Comparison of ENCODE assay signal across 13 cellular contexts in genomic region chrX:42615161-42615563, GRCh38.
DNase-seq lines count a peak whose midpoint lies in the region; ATAC-seq and TF ChIP-seq lines count a peak whose summit lies in the region.
"Had no signal": no experiment of that assay in that cellular context is flagged by ENCODE, and none has a peak within 500 bp of the region (broad histone marks: within the 10 kb centered on the region; RNA-seq: fewer than 3 reads in every experiment).

No MANE protein-coding gene starts in this region.

- H3K4me1 ChIP-seq in HUES48 (ENCODE audit: control insufficient read depth, insufficient read depth, low read length) (peaks cover 7% of the 10 kb centered on the region), ovary (ENCODE audit: insufficient read depth) (no peaks in the 10 kb centered on the region)
- H3K4me1 ChIP-seq: SJSA1 had no signal

- H3K4me3 ChIP-seq in HUES48 (ENCODE audit: low read depth, low read length) (no peak overlapping the region), ovary (no peak overlapping the region)
- H3K4me3 ChIP-seq: SJSA1 had no signal

- H3K27me3 Mint-ChIP-seq in activated T-cell treated with anti-CD3 and anti-CD28 coated beads, Interleukin-2, amount 50 U/mL, for 4 hours (ENCODE audit: low read depth): no peaks in the 10 kb centered on the region
- H3K27me3 Mint-ChIP-seq in activated CD8-positive, alpha-beta T cell treated with anti-CD3 and anti-CD28 coated beads for 36 hours: no peaks in the 10 kb centered on the region
- H3K27me3 Mint-ChIP-seq in progenitor cell of endocrine pancreas: no peaks in the 10 kb centered on the region
- H3K27me3 Mint-ChIP-seq: CD8-positive, alpha-beta memory T cell had no signal

- no peak for TF ChIP-seq EP300 in ovary (IDR thresholded peaks at IDR 0.05)

- intact Hi-C loops in activated CD8-positive, alpha-beta T cell treated with anti-CD3 and anti-CD28 coated beads for 36 hours (cut with micrococcal nuclease): no loop called here
- intact Hi-C loops in ovary (cut with DNase I): no loop called here

- CTCF ChIA-PET in activated CD8-positive, alpha-beta T cell treated with anti-CD3 and anti-CD28 coated beads for 36 hours (lab: Charles Lee): interaction anchor here (1.3 kb wide), 1 partner anchor 10 kb away, joined by 3 read pairs; no protein-coding TSS in a partner anchor

- TF ChIP-seq POLR2A in ovary (IDR thresholded peaks at IDR 0.05): no peak

- peaks cover 7% of the 10 kb centered on the region for H3K9me3 Mint-ChIP-seq in activated T-cell treated with anti-CD3 and anti-CD28 coated beads, Interleukin-2, amount 50 U/mL, for 4 hours
- H3K9me3 Mint-ChIP-seq in activated CD8-positive, alpha-beta T cell treated with anti-CD3 and anti-CD28 coated beads for 36 hours: peaks cover 3% of the 10 kb centered on the region
- H3K9me3 Mint-ChIP-seq in progenitor cell of endocrine pancreas (ENCODE audit: low read depth): peaks cover 4% of the 10 kb centered on the region

- ATAC-seq in activated T-cell treated with anti-CD3 and anti-CD28 coated beads, Interleukin-2, amount 50 U/mL, for 4 hours: no peak
- ATAC-seq in activated CD8-positive, alpha-beta T cell treated with anti-CD3 and anti-CD28 coated beads for 36 hours: no peak
- ATAC-seq in HG03039 (IDR thresholded peaks at IDR 0.05; ENCODE audit: unreplicated experiment): no peak

- no peaks in the 10 kb centered on the region; the same call in 1 of the 2 replicates for H3K27me3 ChIP-seq in HUES48 (ENCODE audit: control insufficient read depth, insufficient read depth, low read length)
- no peaks in the 10 kb centered on the region for H3K27me3 ChIP-seq in ovary
- H3K27me3 ChIP-seq: neutrophil, SJSA1 had no signal

- no peak overlapping the region for H3K9ac ChIP-seq in HUES48 (ENCODE audit: low read depth, low read length)

- H3K9me3 ChIP-seq in HUES48 (ENCODE audit: control insufficient read depth, insufficient read depth, low read length) (peaks cover 4% of the 10 kb centered on the region; the same call in 1 of the 2 replicates), ovary (no peaks in the 10 kb centered on the region)
- H3K9me3 ChIP-seq: neutrophil, SJSA1 had no signal

- no peak overlapping the region for H3K27ac Mint-ChIP-seq in activated CD8-positive, alpha-beta T cell treated with anti-CD3 and anti-CD28 coated beads for 36 hours
- no peak overlapping the region for H3K27ac Mint-ChIP-seq in progenitor cell of endocrine pancreas

- POLR2A ChIA-PET in activated CD8-positive, alpha-beta T cell treated with anti-CD3 and anti-CD28 coated beads for 36 hours (lab: Charles Lee): no interaction called here

- TF ChIP-seq CTCF in activated CD8-positive, alpha-beta T cell treated with anti-CD3 and anti-CD28 coated beads for 36 hours (IDR thresholded peaks at IDR 0.05): no peak
- TF ChIP-seq CTCF in progenitor cell of endocrine pancreas (IDR thresholded peaks at IDR 0.05; ENCODE audit: unreplicated experiment) (peak; percentile 22), ovary (IDR thresholded peaks at IDR 0.05) (no peak)

- H3K27ac ChIP-seq in HUES48 (ENCODE audit: low read depth, low read length) (peak overlapping the region; percentile 69), ovary (no peak overlapping the region)
- H3K27ac ChIP-seq: neutrophil, SJSA1 had no signal

- H3K4me3 Mint-ChIP-seq in activated T-cell treated with anti-CD3 and anti-CD28 coated beads, Interleukin-2, amount 50 U/mL, for 4 hours: no peak overlapping the region
- no peak overlapping the region for H3K4me3 Mint-ChIP-seq in activated CD8-positive, alpha-beta T cell treated with anti-CD3 and anti-CD28 coated beads for 36 hours
- no peak overlapping the region for H3K4me3 Mint-ChIP-seq in progenitor cell of endocrine pancreas (ENCODE audit: low read depth)

- H3K4me1 Mint-ChIP-seq in activated T-cell treated with anti-CD3 and anti-CD28 coated beads, Interleukin-2, amount 50 U/mL, for 4 hours (ENCODE audit: low read depth): peaks cover 6% of the 10 kb centered on the region
- H3K4me1 Mint-ChIP-seq in activated CD8-positive, alpha-beta T cell treated with anti-CD3 and anti-CD28 coated beads for 36 hours (ENCODE audit: low read depth): peaks cover 13% of the 10 kb centered on the region
- peaks cover 16% of the 10 kb centered on the region for H3K4me1 Mint-ChIP-seq in progenitor cell of endocrine pancreas (ENCODE audit: low read depth)

- WGBS in ovary, 3 donors: 50 to 60% (median 52%) methylated on average over 1 of the region's 1 CpG

- H3K36me3 ChIP-seq in HUES48 (ENCODE audit: control insufficient read depth, insufficient read depth, low read length): no peaks in the 10 kb centered on the region
- H3K36me3 ChIP-seq in ovary: no peaks in the 10 kb centered on the region
- H3K36me3 ChIP-seq: neutrophil, SJSA1 had no signal

- DNase-seq in activated T-cell treated with anti-CD3 and anti-CD28 coated beads, Interleukin-2, amount 50 U/mL, for 48 hours: peak; percentile 38 to 43
- no peak for DNase-seq in activated T-cell treated with anti-CD3 and anti-CD28 coated beads, Interleukin-2, amount 50 U/mL, for 4 hours
- DNase-seq in activated CD8-positive, alpha-beta T cell treated with anti-CD3 and anti-CD28 coated beads for 36 hours: peak; percentile 26
- no peak for DNase-seq in progenitor cell of endocrine pancreas (ENCODE audit: low spot score, unreplicated experiment)
- DNase-seq in NCI-H128 (lab: John Stamatoyannopoulos, UW; ENCODE audit: unreplicated experiment): no peak
- no peak for DNase-seq in ovary
- DNase-seq: cortex of kidney, Kasumi-1 had no signal

- H3K36me3 Mint-ChIP-seq in activated T-cell treated with anti-CD3 and anti-CD28 coated beads, Interleukin-2, amount 50 U/mL, for 4 hours (ENCODE audit: insufficient read depth): no peaks in the 10 kb centered on the region
- no peaks in the 10 kb centered on the region for H3K36me3 Mint-ChIP-seq in activated CD8-positive, alpha-beta T cell treated with anti-CD3 and anti-CD28 coated beads for 36 hours (ENCODE audit: low read depth)
- peaks cover 3% of the 10 kb centered on the region for H3K36me3 Mint-ChIP-seq in progenitor cell of endocrine pancreas (ENCODE audit: insufficient read depth)

Comparison
In these comparisons a context has a peak if more than half of its experiments do, and no peak if none do; other contexts are left out.
1. DNase-seq: peak in activated T-cell treated with anti-CD3 and anti-CD28 coated beads, Interleukin-2, amount 50 U/mL, for 48 hours (2 of 2) and activated CD8-positive, alpha-beta T cell treated with anti-CD3 and anti-CD28 coated beads for 36 hours (single experiment); none in activated T-cell treated with anti-CD3 and anti-CD28 coated beads, Interleukin-2, amount 50 U/mL, for 4 hours (single experiment), progenitor cell of endocrine pancreas (single experiment), NCI-H128 (single experiment) and ovary (0 of 5).